ENCODE assay signal across 1 cellular context in genomic region chr3:197331131-197331530, GRCh38.
TF ChIP-seq lines count a peak whose summit lies in the region.

No MANE protein-coding gene starts in this region.

TF ChIP-seq in WTC11, 78 proteins besides CTCF, POLR2A, EP300 and RAD21:
- no peak for TF ChIP-seq AR (CRISPR knock-in tag; IDR thresholded peaks at IDR 0.05)
- TF ChIP-seq EMX1 (CRISPR knock-in tag; IDR thresholded peaks at IDR 0.05) = no peak
- TF ChIP-seq GABPB1 (CRISPR knock-in tag; IDR thresholded peaks at IDR 0.05) = no peak
